In genomic region chr4:8304827-8305695, GRCh38 we compare ENCODE assay signal across 11 cellular contexts. TPM values are rescaled to one million over a fixed set of nuclear protein-coding genes. Genes with fewer than 3 reads are reported as not detected.
"Had no signal": no experiment of that assay in that cellular context is flagged by ENCODE, and none has a peak within 500 bp of the region (broad histone marks: within the 10 kb centered on the region; RNA-seq: fewer than 3 reads in every experiment).

No MANE protein-coding gene starts in this region.

- H3K4me3 ChIP-seq: colonic mucosa, left lung, upper lobe of left lung had no signal

- H3K4me1 ChIP-seq: colonic mucosa, foreskin keratinocyte had no signal

- H3K9me3 ChIP-seq: colonic mucosa, left lung, upper lobe of left lung had no signal

- H3K27me3 ChIP-seq: colonic mucosa, upper lobe of left lung had no signal

- H3K36me3 ChIP-seq: colonic mucosa, left lung, upper lobe of left lung had no signal

- DNase-seq: activated B cell treated with CpG ODN at 0.5 μM for 24 hours; activated CD4-positive, alpha-beta T cell treated with anti-CD3 and anti-CD28 coated beads, Interleukin-2, amount 10 ng/mL, durations not matched to agents 24 days and 14 days; anterior cingulate cortex; colonic mucosa; foreskin keratinocyte; mesendoderm; stimulated activated CD4-positive, alpha-beta T cell treated with anti-CD3 and anti-CD28 coated beads, Interleukin-2, amount 100 ng/mL, for 24 hours; stimulated activated naive CD4-positive, alpha-beta T cell treated with Interleukin-2 at 50 U/mL for 16 hours had no signal

- H3K27ac ChIP-seq: colonic mucosa, foreskin keratinocyte, left lung, upper lobe of left lung had no signal

- ATAC-seq: foreskin keratinocyte, left lung had no signal

RNA-seq across cellular contexts. Expression of gene HTRA3, which starts 35.5 kb away (rescaled TPM):
- total RNA-seq: activated B cell treated with CpG ODN at 0.5 μM for 24 hours; activated CD4-positive, alpha-beta T cell treated with anti-CD3 and anti-CD28 coated beads, Interleukin-2, amount 10 ng/mL, durations not matched to agents 24 days and 14 days; foreskin keratinocyte had no signal
- polyA plus RNA-seq: foreskin keratinocyte, keratinocyte had no signal
